ENCODE assay signal across 33 cellular contexts in the genomic region with DNA sequence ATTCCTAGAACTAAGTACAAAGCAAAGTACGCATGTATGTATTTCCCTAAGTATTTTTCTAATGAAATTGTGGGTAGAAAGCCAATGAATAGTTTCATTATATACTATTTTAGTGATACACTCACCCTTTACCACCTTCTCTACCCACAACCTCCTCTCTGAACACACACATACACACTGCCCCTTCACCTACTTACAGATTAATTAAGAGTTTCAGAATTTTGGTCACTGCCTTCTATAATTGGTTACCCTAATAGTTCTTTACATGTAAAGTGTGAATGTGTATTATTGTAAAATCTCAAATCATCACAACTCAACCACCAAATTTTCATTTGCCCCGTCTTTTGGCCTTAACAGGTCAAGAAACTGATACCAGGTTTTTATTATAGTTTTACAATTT.
"Had no signal": no experiment of that assay in that cellular context is flagged by ENCODE, and none has a peak within 500 bp of the region (broad histone marks: within the 10 kb centered on the region; RNA-seq: fewer than 3 reads in every experiment).

No MANE protein-coding gene starts in this region.

- DNase-seq: colonic mucosa; effector CD8-positive, alpha-beta T cell; endodermal cell; foreskin fibroblast; heart left ventricle; kidney; mesenchymal stem cell; mucosa of descending colon; naive B cell; stimulated activated CD4-positive, alpha-beta T cell treated with anti-CD3 and anti-CD28 coated beads, Interleukin-2, amount 100 ng/mL, for 24 hours; stimulated activated CD4-positive, alpha-beta T cell treated with anti-CD3 and anti-CD28 coated beads, Interleukin-4, amount 100 ng/mL, for 4 hours; stimulated activated naive CD8-positive, alpha-beta T cell treated with anti-CD3 and anti-CD28 coated beads, Interleukin-15, Interleukin-2, amounts not matched to agents 100 U/mL and 50 U/mL, for 24 hours; substantia nigra; testis; tibial artery; upper lobe of left lung had no signal

- H3K27ac ChIP-seq: colonic mucosa, epithelial cell of prostate, heart left ventricle, hepatocyte, neutrophil, parathyroid adenoma, right atrium auricular region, testis, tibial artery, upper lobe of left lung had no signal

- H2AFZ ChIP-seq: hepatocyte, parathyroid adenoma had no signal

- H3K9me3 ChIP-seq: colonic mucosa, gastroesophageal sphincter, heart left ventricle, mucosa of descending colon, neutrophil, right atrium auricular region, testis, tibial artery, upper lobe of left lung had no signal

- H3K9me3 Mint-ChIP-seq: dendritic cell treated with granulocyte-macrophage colony-stimulating factor and Interleukin-4, amounts not matched to agents 40 ng/mL and 50 ng/mL, for 4 days; endodermal cell; mesothelial cell of epicardium; naive B cell; natural killer cell treated with Interleukin-12 subunit alpha and Interleukin-12 subunit beta and Interleukin-15 and Interleukin-18, amount 100 ng/mL, for 72 hours; neural crest cell; stimulated activated memory B cell treated with anti-CD40 and anti-IgM and Interleukin-4, amounts not matched to agents 10 μg/mL and 1 μg/mL and 100 μg/mL, for 72 hours had no signal

- H3K36me3 ChIP-seq: colonic mucosa, right atrium auricular region had no signal

- ATAC-seq: esophagus mucosa; gastroesophageal sphincter; heart left ventricle; left lobe of liver; mucosa of descending colon; natural killer cell treated with Interleukin-12 subunit alpha and Interleukin-12 subunit beta and Interleukin-15 and Interleukin-18, amount 100 ng/mL, for 72 hours; sciatic nerve; stimulated activated memory B cell treated with anti-CD40 and anti-IgM and Interleukin-4, amounts not matched to agents 10 μg/mL and 1 μg/mL and 100 μg/mL, for 72 hours; stimulated activated naive CD8-positive, alpha-beta T cell treated with anti-CD3 and anti-CD28 coated beads, Interleukin-15, Interleukin-2, amounts not matched to agents 100 U/mL and 50 U/mL, for 24 hours had no signal

- H3K4me2 ChIP-seq: hepatocyte had no signal

- H3K27me3 Mint-ChIP-seq: naive B cell; natural killer cell treated with Interleukin-12 subunit alpha and Interleukin-12 subunit beta and Interleukin-15 and Interleukin-18, amount 100 ng/mL, for 72 hours; progenitor cell of endocrine pancreas; stimulated activated memory B cell treated with anti-CD40 and anti-IgM and Interleukin-4, amounts not matched to agents 10 μg/mL and 1 μg/mL and 100 μg/mL, for 72 hours had no signal

- H3K9ac ChIP-seq: parathyroid adenoma had no signal

- H3K27ac Mint-ChIP-seq: dendritic cell treated with granulocyte-macrophage colony-stimulating factor and Interleukin-4, amounts not matched to agents 40 ng/mL and 50 ng/mL, for 4 days; endodermal cell; mesothelial cell of epicardium; natural killer cell treated with Interleukin-12 subunit alpha and Interleukin-12 subunit beta and Interleukin-15 and Interleukin-18, amount 100 ng/mL, for 72 hours; progenitor cell of endocrine pancreas; stimulated activated memory B cell treated with anti-CD40 and anti-IgM and Interleukin-4, amounts not matched to agents 10 μg/mL and 1 μg/mL and 100 μg/mL, for 72 hours had no signal

- H3K4me3 ChIP-seq: colonic mucosa, gastroesophageal sphincter, heart left ventricle, hepatocyte, lung, mucosa of descending colon, right atrium auricular region, testis, tibial artery, upper lobe of left lung had no signal

- FAIRE-seq: kidney, urothelium cell line had no signal

- H3K27me3 ChIP-seq: colonic mucosa, gastroesophageal sphincter, heart left ventricle, hepatocyte, right atrium auricular region, testis, tibial artery, upper lobe of left lung had no signal

- H3K36me3 Mint-ChIP-seq: naive B cell; stimulated activated memory B cell treated with anti-CD40 and anti-IgM and Interleukin-4, amounts not matched to agents 10 μg/mL and 1 μg/mL and 100 μg/mL, for 72 hours had no signal

- H3K4me1 ChIP-seq: colonic mucosa, parathyroid adenoma, upper lobe of left lung had no signal

- H3K4me3 Mint-ChIP-seq: dendritic cell treated with granulocyte-macrophage colony-stimulating factor and Interleukin-4, amounts not matched to agents 40 ng/mL and 50 ng/mL, for 4 days; endodermal cell; mesothelial cell of epicardium; naive B cell; natural killer cell treated with Interleukin-12 subunit alpha and Interleukin-12 subunit beta and Interleukin-15 and Interleukin-18, amount 100 ng/mL, for 72 hours; neural crest cell; stimulated activated memory B cell treated with anti-CD40 and anti-IgM and Interleukin-4, amounts not matched to agents 10 μg/mL and 1 μg/mL and 100 μg/mL, for 72 hours had no signal
